In genomic region chr20:22559711-22560305, GRCh38 we compare ENCODE assay signal across 1 cellular context.
TF ChIP-seq lines count a peak whose summit lies in the region.

No MANE protein-coding gene starts in this region.

TF ChIP-seq in HepG2, 621 proteins besides CTCF, POLR2A, EP300 and RAD21 (continued from another document):
- no peak for TF ChIP-seq LBX2 (CRISPR knock-in tag; IDR thresholded peaks at IDR 0.05; ENCODE audit: borderline replicate concordance)
- no peak for TF ChIP-seq TIGD3 (CRISPR knock-in tag; IDR thresholded peaks at IDR 0.05; ENCODE audit: borderline replicate concordance)
- TF ChIP-seq SMARCE1 (IDR thresholded peaks at IDR 0.05; ENCODE audit: borderline replicate concordance), result no peak
- TF ChIP-seq ZNF275 (CRISPR knock-in tag; IDR thresholded peaks at IDR 0.05; ENCODE audit: borderline replicate concordance), result 0 out of 2 replicates have a peak, but pooled peaks have one; percentile 46
- no peak for TF ChIP-seq ZNF101 (CRISPR knock-in tag; IDR thresholded peaks at IDR 0.05; ENCODE audit: borderline replicate concordance, low read depth)
- no peak for TF ChIP-seq BRCA1 (CRISPR knock-in tag; IDR thresholded peaks at IDR 0.05)
- no peak for TF ChIP-seq EED (CRISPR knock-in tag; IDR thresholded peaks at IDR 0.05)
- TF ChIP-seq RBM22 (optimal IDR thresholded peaks at IDR 0.05; ENCODE audit: low read length), result peak; percentile 89
